In the genomic region with DNA sequence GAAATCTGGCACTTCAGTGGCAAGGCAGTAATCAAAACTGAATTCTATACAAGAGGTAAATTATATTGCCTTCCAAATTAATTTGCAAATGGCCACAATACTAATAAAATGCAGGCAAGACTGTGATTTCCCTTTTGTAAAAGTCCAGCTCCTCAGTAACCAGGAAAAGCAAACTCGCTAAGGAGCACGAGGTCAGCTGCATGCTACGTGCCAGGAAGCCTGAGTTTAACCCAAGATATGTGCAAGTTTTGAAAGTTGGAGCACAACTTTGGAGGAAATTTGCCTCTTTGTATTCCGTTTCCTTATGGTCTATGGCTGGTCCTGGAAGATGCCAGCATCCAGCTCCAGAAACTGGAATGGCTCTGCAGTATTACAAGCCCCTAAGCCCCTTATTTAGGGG, we compare ENCODE assay signal across 35 cellular contexts.
"Had no signal": no experiment of that assay in that cellular context is flagged by ENCODE, and none has a peak within 500 bp of the region (broad histone marks: within the 10 kb centered on the region; RNA-seq: fewer than 3 reads in every experiment).

No MANE protein-coding gene starts in this region.

- H3K36me3 ChIP-seq: adrenal gland, brain microvascular endothelial cell, breast epithelium had no signal

- DNase-seq: activated B cell treated with CpG ODN at 0.5 μM for 24 hours; activated CD4-positive, alpha-beta memory T cell treated with anti-CD3 and anti-CD28 coated beads for 36 hours; activated CD4-positive, alpha-beta T cell treated with anti-CD3 and anti-CD28 coated beads for 4 hours; activated CD4-positive, alpha-beta T cell treated with anti-CD3 and anti-CD28 coated beads, Interleukin-2, amount 10 ng/mL, durations not matched to agents 24 days and 14 days; activated CD4-positive, alpha-beta T cell treated with anti-CD3 and anti-CD28 coated beads, Interleukin-2, amount 50 U/mL, for 1 hour; activated CD4-positive, alpha-beta T cell treated with anti-CD3 and anti-CD28 coated beads, Interleukin-2, amount 50 U/mL, for 4 hours; activated CD4-positive, CD25-positive, alpha-beta regulatory T cell treated with anti-CD3 and anti-CD28 coated beads, Interleukin-2, amount 50 U/mL, for 72 hours; activated CD8-positive, alpha-beta memory T cell treated with anti-CD3 and anti-CD28 coated beads, Interleukin-2, amount 50 U/mL, for 4 hours; activated CD8-positive, alpha-beta T cell treated with anti-CD3 and anti-CD28 coated beads for 36 hours; activated effector memory CD4-positive, alpha-beta T cell treated with anti-CD3 and anti-CD28 coated beads, Interleukin-2, amount 50 U/mL, for 16 hours; activated gamma-delta T cell treated with Interleukin-2 at 50 U/mL for 16 hours; activated naive CD4-positive, alpha-beta T cell; activated naive CD4-positive, alpha-beta T cell treated with anti-CD3 and anti-CD28 coated beads for 36 hours; activated naive CD4-positive, alpha-beta T cell treated with anti-CD3 and anti-CD28 coated beads, Interleukin-2, amount 50 U/mL, for 16 hours; activated naive CD8-positive, alpha-beta T cell treated with anti-CD3 and anti-CD28 coated beads for 36 hours; activated T-cell treated with anti-CD3 and anti-CD28 coated beads for 4 hours; activated T-cell treated with anti-CD3 and anti-CD28 coated beads, Interleukin-2, amount 50 U/mL, for 1 hour; activated T-cell treated with anti-CD3 and anti-CD28 coated beads, Interleukin-2, amount 50 U/mL, for 4 hours; activated T-cell treated with anti-CD3 and anti-CD28 coated beads, Interleukin-2, amount 50 U/mL, for 72 hours; amniotic stem cell; aorta; body of pancreas; brain microvascular endothelial cell; central memory CD4-positive, alpha-beta T cell; T-helper 1 cell; T-helper 2 cell; T-helper 9 cell had no signal

- H3K27me3 ChIP-seq: adrenal gland, body of pancreas, brain microvascular endothelial cell, breast epithelium had no signal

- H3K9me3 Mint-ChIP-seq: activated CD4-positive, alpha-beta memory T cell treated with anti-CD3 and anti-CD28 coated beads for 36 hours; activated CD4-positive, alpha-beta T cell treated with anti-CD3 and anti-CD28 coated beads, Interleukin-2, amount 10 ng/mL, durations not matched to agents 24 days and 14 days; activated CD8-positive, alpha-beta T cell treated with anti-CD3 and anti-CD28 coated beads for 36 hours; activated naive CD4-positive, alpha-beta T cell treated with anti-CD3 and anti-CD28 coated beads for 36 hours; activated naive CD8-positive, alpha-beta T cell treated with anti-CD3 and anti-CD28 coated beads for 36 hours; activated T-cell treated with anti-CD3 and anti-CD28 coated beads, Interleukin-2, amount 50 U/mL, for 4 hours; activated T-helper 1 cell treated with anti-CD3 and anti-CD28 coated beads, Interleukin-12 subunit alpha, Interleukin-12 subunit beta, Interleukin-2, Interleukin-4 antibody, amounts not matched to agents 30 ng/mL and 10 ng/mL and 1 ng/mL, durations not matched to agents 14 hours and 24 hours and 36 hours; T-helper 1 cell treated with Interleukin-12 subunit alpha and Interleukin-12 subunit beta and Interleukin-4 antibody, amounts not matched to agents 30 μg/mL and 1 μg/mL, for 36 hours; T-helper 2 cell treated with Interferon-gamma antibody and Interleukin-4, amounts not matched to agents 5 μg/mL and 100 μg/mL, for 36 hours had no signal

- ATAC-seq: activated CD8-positive, alpha-beta T cell treated with anti-CD3 and anti-CD28 coated beads for 36 hours; activated naive CD4-positive, alpha-beta T cell treated with anti-CD3 and anti-CD28 coated beads, Interleukin-2, amount 50 U/mL, for 72 hours; activated T-cell treated with anti-CD3 and anti-CD28 coated beads, Interleukin-2, amount 50 U/mL, for 4 hours; activated T-cell treated with anti-CD3 and anti-CD28 coated beads, Interleukin-2, amount 50 U/mL, for 72 hours; activated T-helper 17 cell treated with anti-CD3 and anti-CD28 coated beads, Interleukin-2, amount 50 U/mL, for 72 hours; body of pancreas had no signal

- H3K36me3 Mint-ChIP-seq: activated CD4-positive, alpha-beta memory T cell treated with anti-CD3 and anti-CD28 coated beads for 36 hours; activated naive CD8-positive, alpha-beta T cell treated with anti-CD3 and anti-CD28 coated beads for 36 hours had no signal

- H3K9me3 ChIP-seq: adrenal gland, body of pancreas, breast epithelium had no signal

- H3K4me3 ChIP-seq: adrenal gland, body of pancreas, breast epithelium had no signal

- H3K27ac Mint-ChIP-seq: activated B cell treated with CpG ODN at 0.5 μM for 24 hours; activated CD4-positive, alpha-beta memory T cell treated with anti-CD3 and anti-CD28 coated beads for 36 hours; activated CD4-positive, alpha-beta T cell treated with anti-CD3 and anti-CD28 coated beads, Interleukin-2, amount 10 ng/mL, durations not matched to agents 24 days and 14 days; activated CD8-positive, alpha-beta T cell treated with anti-CD3 and anti-CD28 coated beads for 36 hours; activated naive CD4-positive, alpha-beta T cell treated with anti-CD3 and anti-CD28 coated beads for 36 hours; activated naive CD4-positive, alpha-beta T cell treated with anti-CD3 and anti-CD28 coated beads, Interleukin-2, amount 50 U/mL, for 72 hours; activated naive CD8-positive, alpha-beta T cell treated with anti-CD3 and anti-CD28 coated beads for 36 hours; activated T-cell treated with anti-CD3 and anti-CD28 coated beads, Interleukin-2, amount 50 U/mL, for 72 hours; activated T-helper 1 cell treated with anti-CD3 and anti-CD28 coated beads, Interleukin-12 subunit alpha, Interleukin-12 subunit beta, Interleukin-2, Interleukin-4 antibody, amounts not matched to agents 30 ng/mL and 10 ng/mL and 1 ng/mL, durations not matched to agents 14 hours and 24 hours and 36 hours; activated T-helper 17 cell treated with anti-CD3 and anti-CD28 coated beads, Interleukin-2, amount 50 U/mL, for 72 hours; T-helper 1 cell treated with Interleukin-12 subunit alpha and Interleukin-12 subunit beta and Interleukin-4 antibody, amounts not matched to agents 30 μg/mL and 1 μg/mL, for 36 hours; T-helper 2 cell treated with Interferon-gamma antibody and Interleukin-4, amounts not matched to agents 5 μg/mL and 100 μg/mL, for 36 hours had no signal

- H3K4me1 Mint-ChIP-seq: activated B cell treated with CpG ODN at 0.5 μM for 24 hours; activated CD4-positive, alpha-beta T cell treated with anti-CD3 and anti-CD28 coated beads, Interleukin-2, amount 10 ng/mL, durations not matched to agents 24 days and 14 days; activated naive CD8-positive, alpha-beta T cell treated with anti-CD3 and anti-CD28 coated beads for 36 hours; activated T-helper 17 cell treated with anti-CD3 and anti-CD28 coated beads, Interleukin-2, amount 50 U/mL, for 72 hours had no signal

- H3K27ac ChIP-seq: adrenal gland, body of pancreas, brain microvascular endothelial cell, breast epithelium, VCaP had no signal

- H3K4me1 ChIP-seq: adrenal gland, body of pancreas, breast epithelium had no signal

- H3K4me3 Mint-ChIP-seq: activated B cell treated with CpG ODN at 0.5 μM for 24 hours; activated CD4-positive, alpha-beta memory T cell treated with anti-CD3 and anti-CD28 coated beads for 36 hours; activated CD4-positive, alpha-beta T cell treated with anti-CD3 and anti-CD28 coated beads, Interleukin-2, amount 10 ng/mL, durations not matched to agents 24 days and 14 days; activated CD8-positive, alpha-beta T cell treated with anti-CD3 and anti-CD28 coated beads for 36 hours; activated naive CD4-positive, alpha-beta T cell treated with anti-CD3 and anti-CD28 coated beads for 36 hours; activated naive CD8-positive, alpha-beta T cell treated with anti-CD3 and anti-CD28 coated beads for 36 hours; activated T-cell treated with anti-CD3 and anti-CD28 coated beads, Interleukin-2, amount 50 U/mL, for 4 hours; activated T-cell treated with anti-CD3 and anti-CD28 coated beads, Interleukin-2, amount 50 U/mL, for 72 hours; activated T-helper 1 cell treated with anti-CD3 and anti-CD28 coated beads, Interleukin-12 subunit alpha, Interleukin-12 subunit beta, Interleukin-2, Interleukin-4 antibody, amounts not matched to agents 30 ng/mL and 10 ng/mL and 1 ng/mL, durations not matched to agents 14 hours and 24 hours and 36 hours; activated T-helper 17 cell treated with anti-CD3 and anti-CD28 coated beads, Interleukin-2, amount 50 U/mL, for 72 hours; T-helper 1 cell treated with Interleukin-12 subunit alpha and Interleukin-12 subunit beta and Interleukin-4 antibody, amounts not matched to agents 30 μg/mL and 1 μg/mL, for 36 hours; T-helper 2 cell treated with Interferon-gamma antibody and Interleukin-4, amounts not matched to agents 5 μg/mL and 100 μg/mL, for 36 hours had no signal
